9 cellular contexts compared by ENCODE assay signal in the genomic region with DNA sequence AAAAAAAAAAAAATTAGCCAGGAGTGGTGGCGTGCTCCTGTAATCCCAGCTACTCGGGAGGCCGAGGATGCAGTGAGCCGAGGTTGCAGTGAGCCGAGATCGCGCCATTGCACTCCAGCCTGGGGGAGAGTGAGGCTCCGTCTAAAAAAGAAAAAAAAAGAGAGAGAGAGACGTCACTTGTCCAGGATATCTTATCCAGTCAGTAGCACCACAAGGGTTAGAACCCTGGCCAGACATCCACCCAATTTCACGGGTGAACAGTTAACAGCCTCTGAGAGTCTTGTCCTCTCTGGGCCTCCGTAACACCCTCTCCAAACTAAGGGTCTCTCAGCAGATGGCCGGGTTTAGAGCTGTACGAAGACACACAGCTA. TPM values are rescaled to one million over a fixed set of nuclear protein-coding genes. Genes with fewer than 3 reads are reported as not detected.
DNase-seq lines count a peak whose midpoint lies in the region; ATAC-seq and TF ChIP-seq lines count a peak whose summit lies in the region.
"Had no signal": no experiment of that assay in that cellular context is flagged by ENCODE, and none has a peak within 500 bp of the region (broad histone marks: within the 10 kb centered on the region; RNA-seq: fewer than 3 reads in every experiment).

No MANE protein-coding gene starts in this region.

- intact Hi-C loops in OCI-LY7 (cut with micrococcal nuclease; ENCODE audit: unreplicated experiment) = no loop called here
- intact Hi-C loops in esophagus muscularis mucosa (cut with DNase I) = no loop called here

- H3K36me3 ChIP-seq in OCI-LY7 (ENCODE audit: insufficient read depth, low read length) (peaks cover 6% of the 10 kb centered on the region; the same call in 1 of the 2 replicates), esophagus muscularis mucosa (peaks cover 0 to 24% (median 13%) of the 10 kb centered on the region in 4 donors), rectal smooth muscle tissue (ENCODE audit: control insufficient read depth, insufficient read depth, low read length) (peaks cover 5% of the 10 kb centered on the region)

- WGBS in esophagus muscularis mucosa = 29% methylated on average over 13 of the region's 13 CpGs

- H3K27ac ChIP-seq in OCI-LY7 (ENCODE audit: low read depth, low read length, poor library complexity, severe bottlenecking) (peak overlapping the region; percentile 82), esophagus muscularis mucosa (replicated peaks in 1 of 4) (peak overlapping the region; percentile 81 to 93 (median 90)), rectal smooth muscle tissue (ENCODE audit: low read depth, low read length) (peak overlapping the region; percentile 96)

- DNase-seq in OCI-LY7 (ENCODE audit: low spot score) (no peak), esophagus muscularis mucosa (ENCODE audit: extremely low spot score) (no peak), DMS79 (lab: John Stamatoyannopoulos, UW) (no peak), glomerular visceral epithelial cell (ENCODE audit: extremely low spot score) (no peak)
- DNase-seq in activated CD8-positive, alpha-beta memory T cell treated with anti-CD3 and anti-CD28 coated beads, Interleukin-2, amount 50 U/mL, for 48 hours = no peak

- TF ChIP-seq CTCF in OCI-LY7 (conservative IDR thresholded peaks at IDR 0.05; ENCODE audit: low read length) = no peak
- TF ChIP-seq CTCF in esophagus muscularis mucosa (IDR thresholded peaks at IDR 0.05) = no peak

- TF ChIP-seq EP300 in esophagus muscularis mucosa (IDR thresholded peaks at IDR 0.05) = no peak

- H3K4me3 ChIP-seq in OCI-LY7 (ENCODE audit: low read depth, low read length, poor library complexity, severe bottlenecking) = peak overlapping the region; percentile 75
- peak overlapping the region; percentile 69 to 99 (median 92) for H3K4me3 ChIP-seq in esophagus muscularis mucosa
- H3K4me3 ChIP-seq in rectal smooth muscle tissue (ENCODE audit: low read length) = peak overlapping the region; percentile 99

- POLR2A ChIA-PET in OCI-LY7 (lab: Charles Lee) = interaction anchor here (0.6 kb wide), 1 partner anchor 81 kb away, joined by 3 read pairs; no protein-coding TSS in a partner anchor

- H3K9me2 ChIP-seq in OCI-LY7 (ENCODE audit: insufficient read depth, low read length) = no peaks in the 10 kb centered on the region

- H3K27me3 ChIP-seq in esophagus muscularis mucosa (no peaks in the 10 kb centered on the region), rectal smooth muscle tissue (ENCODE audit: control insufficient read depth, insufficient read depth, low read length) (no peaks in the 10 kb centered on the region)

- no TSS peak for BruUV-seq in OCI-LY7 (replicated peaks; lab: Mats Ljungman, UMichigan)

- no peaks in the 10 kb centered on the region for H3K9me3 ChIP-seq in OCI-LY7 (ENCODE audit: low read length)
- H3K9me3 ChIP-seq in esophagus muscularis mucosa = no peaks in the 10 kb centered on the region

- peaks cover 49% of the 10 kb centered on the region for H3K79me2 ChIP-seq in OCI-LY7 (ENCODE audit: insufficient read depth, low read depth, low read length)

- H3K4me1 ChIP-seq in OCI-LY7 (ENCODE audit: insufficient read depth, low read length, poor library complexity, severe bottlenecking) = peaks cover 49% of the 10 kb centered on the region
- H3K4me1 ChIP-seq in esophagus muscularis mucosa = peaks cover 37 to 70% (median 66%) of the 10 kb centered on the region in 4 donors
- peaks cover 8% of the 10 kb centered on the region for H3K4me1 ChIP-seq in rectal smooth muscle tissue (ENCODE audit: control insufficient read depth, insufficient read depth, low read length)

- peak overlapping the region; percentile 61 for H2AFZ ChIP-seq in OCI-LY7 (ENCODE audit: low read length)

- TF ChIP-seq POLR2A in esophagus muscularis mucosa (IDR thresholded peaks at IDR 0.05; ENCODE audit: low read depth) = no peak

- H3K9ac ChIP-seq in rectal smooth muscle tissue (ENCODE audit: low read length) = peak overlapping the region; percentile 97

- CTCF ChIA-PET in OCI-LY7 (lab: Charles Lee; ENCODE audit: unreplicated experiment) = no interaction called here

- ATAC-seq in GM18517 (IDR thresholded peaks at IDR 0.05; ENCODE audit: unreplicated experiment) (peak; percentile 6), HG03039 (IDR thresholded peaks at IDR 0.05; ENCODE audit: unreplicated experiment) (no peak)

- peak overlapping the region; percentile 80 for H3K4me2 ChIP-seq in OCI-LY7 (ENCODE audit: low read length)

- no peaks in the 10 kb centered on the region for H4K20me1 ChIP-seq in OCI-LY7 (ENCODE audit: insufficient read depth, low read length)

RNA-seq across cellular contexts. Expression of gene CLPTM1, which starts 0.9 kb away (rescaled TPM):
- 32.2 and 34.0 TPM in 2 replicates for total RNA-seq in OCI-LY7 (2014; rRNA removed; shearing (Covaris generic))
- total RNA-seq in OCI-LY7 (2022) (70.3 and 86.3 TPM in 2 replicates), esophagus muscularis mucosa (100 to 1,000 TPM in 2 of 4 donors, 10 to 100 TPM in 2; 46.6 to 154 (median 79.5) TPM)

RNA-seq across cellular contexts. Expression of gene APOC2, which starts 8.4 kb away (rescaled TPM):
- total RNA-seq in OCI-LY7 (2014; rRNA removed; shearing (Covaris generic)) = 0.35 TPM in 1 of 2 replicates, not detected in the other
- not detected in 2 replicates for total RNA-seq in OCI-LY7 (2022)
- total RNA-seq in esophagus muscularis mucosa = not detected
- total RNA-seq: HT1080 had no signal

RNA-seq across cellular contexts. Expression of gene APOC4, which starts 12.2 kb away (rescaled TPM):
- not detected in 2 replicates for total RNA-seq in OCI-LY7 (2014; rRNA removed; shearing (Covaris generic))
- total RNA-seq in OCI-LY7 (2022) (not detected in 2 replicates), esophagus muscularis mucosa (not detected)
- total RNA-seq: HT1080 had no signal

RNA-seq across cellular contexts. Expression of gene APOC1, which starts 39.9 kb away (rescaled TPM):
- not detected in 2 replicates for total RNA-seq in OCI-LY7 (2014; rRNA removed; shearing (Covaris generic))
- total RNA-seq in OCI-LY7 (2022) (1.9 TPM in 1 of 2 replicates, not detected in the other), esophagus muscularis mucosa (1 to 10 TPM in 1 of 4 donors, not detected in 3; 2.5 TPM)

RNA-seq across cellular contexts. Expression of gene RELB, which starts 47.0 kb away (rescaled TPM):
- total RNA-seq in OCI-LY7 (2014; rRNA removed; shearing (Covaris generic)) = 36.4 and 36.9 TPM in 2 replicates
- total RNA-seq in OCI-LY7 (2022) (51.1 and 61.7 TPM in 2 replicates), esophagus muscularis mucosa (10 to 100 TPM in 1 of 4 donors, 1 to 10 TPM in 3; 5.8 to 15.9 (median 7.5) TPM)
